ENCODE assay signal across 21 cellular contexts in genomic region chr17:60675997-60676396, GRCh38. TPM values are rescaled to one million over a fixed set of nuclear protein-coding genes. Genes with fewer than 3 reads are reported as not detected.
DNase-seq lines count a peak whose midpoint lies in the region; ATAC-seq lines count a peak whose summit lies in the region.
"Had no signal": no experiment of that assay in that cellular context is flagged by ENCODE, and none has a peak within 500 bp of the region (broad histone marks: within the 10 kb centered on the region; RNA-seq: fewer than 3 reads in every experiment).

No MANE protein-coding gene starts in this region.

- peaks cover 11% of the 10 kb centered on the region for H3K4me1 ChIP-seq in CD4-positive, CD25-positive, alpha-beta regulatory T cell (ENCODE audit: control insufficient read depth, insufficient read depth, low read length, poor library complexity, severe bottlenecking)

- no peak overlapping the region for H3K27ac ChIP-seq in CD4-positive, CD25-positive, alpha-beta regulatory T cell (ENCODE audit: insufficient read depth, low read length, poor library complexity, severe bottlenecking)

- peak overlapping the region; percentile 21 for H3K27ac Mint-ChIP-seq in T-helper 2 cell treated with Interferon-gamma antibody and Interleukin-4, amounts not matched to agents 5 μg/mL and 100 μg/mL, for 36 hours
- peak overlapping the region in 1 of 3 donors; percentile 92 for H3K27ac Mint-ChIP-seq in CD4-positive, CD25-positive, alpha-beta regulatory T cell
- no peak overlapping the region for H3K27ac Mint-ChIP-seq in activated T-helper 2 cell treated with anti-CD3 and anti-CD28 coated beads, Interferon-gamma antibody, Interleukin-2, Interleukin-4, amounts not matched to agents 10 μg/mL and 5 μg/mL and 100 μg/mL, durations not matched to agents 14 hours and 24 hours and 36 hours
- peak overlapping the region in 3 of 10 donors; percentile 13 to 66 (median 36) for H3K27ac Mint-ChIP-seq in naive thymus-derived CD8-positive, alpha-beta T cell

- ATAC-seq in CD4-positive, CD25-positive, alpha-beta regulatory T cell (ENCODE audit: low read depth in 2 of 2): no peak
- ATAC-seq in naive thymus-derived CD8-positive, alpha-beta T cell: no peak
- ATAC-seq in HG02798 (IDR thresholded peaks at IDR 0.05; ENCODE audit: poor library complexity, unreplicated experiment): no peak
- ATAC-seq: esophagus mucosa, SK-N-SH treated with all-trans-retinoic acid at 6 μM for 48 hours had no signal

- DNase-seq in T-helper 2 cell treated with Interferon-gamma antibody and Interleukin-4, amounts not matched to agents 5 μg/mL and 100 μg/mL, for 36 hours (ENCODE audit: low spot score): no peak
- no peak for DNase-seq in T-helper 2 cell
- DNase-seq in CD4-positive, CD25-positive, alpha-beta regulatory T cell: no peak
- no peak for DNase-seq in activated T-helper 2 cell treated with anti-CD3 and anti-CD28 coated beads, Interferon-gamma antibody, Interleukin-2, Interleukin-4, amounts not matched to agents 10 μg/mL and 5 μg/mL and 100 μg/mL, durations not matched to agents 14 hours and 24 hours and 36 hours (ENCODE audit: low spot score)
- DNase-seq in naive thymus-derived CD8-positive, alpha-beta T cell: no peak
- no peak for DNase-seq in NCI-H2227 treated with DMSO at 0.1 percent for 48 hours (lab: John Stamatoyannopoulos, UW)
- DNase-seq in NCI-H526 (lab: John Stamatoyannopoulos, UW): no peak
- DNase-seq: 8988T; amniotic stem cell; effector CD8-positive, alpha-beta T cell; GDM1; GM23248; hypothalamus; KBM-7; left ventricle myocardium inferior; NCI-H1417 treated with DMSO at 0.1 percent for 48 hours; NCI-H446; stimulated activated CD8-positive, alpha-beta memory T cell treated with anti-CD3 and anti-CD28 coated beads, Interleukin-4, amount 100 ng/mL, for 48 hours had no signal

- intact Hi-C loops in activated T-helper 2 cell treated with anti-CD3 and anti-CD28 coated beads, Interferon-gamma antibody, Interleukin-2, Interleukin-4, amounts not matched to agents 10 μg/mL and 5 μg/mL and 100 μg/mL, durations not matched to agents 14 hours and 24 hours and 36 hours (cut with micrococcal nuclease): loop anchor here (5.0 kb wide), 1 partner anchor 284 kb away; the partner anchor contains the start of gene USP32

- peaks cover 18% of the 10 kb centered on the region for H3K4me1 Mint-ChIP-seq in T-helper 2 cell treated with Interferon-gamma antibody and Interleukin-4, amounts not matched to agents 5 μg/mL and 100 μg/mL, for 36 hours (ENCODE audit: low read depth)
- peaks cover 13 to 20% (median 16%) of the 10 kb centered on the region in 4 donors for H3K4me1 Mint-ChIP-seq in CD4-positive, CD25-positive, alpha-beta regulatory T cell
- H3K4me1 Mint-ChIP-seq in activated T-helper 2 cell treated with anti-CD3 and anti-CD28 coated beads, Interferon-gamma antibody, Interleukin-2, Interleukin-4, amounts not matched to agents 10 μg/mL and 5 μg/mL and 100 μg/mL, durations not matched to agents 14 hours and 24 hours and 36 hours (ENCODE audit: low read depth): peaks cover 16% of the 10 kb centered on the region
- H3K4me1 Mint-ChIP-seq in naive thymus-derived CD8-positive, alpha-beta T cell: peaks cover 11 to 29% (median 24%) of the 10 kb centered on the region in 4 donors

- no peaks in the 10 kb centered on the region for H3K36me3 Mint-ChIP-seq in T-helper 2 cell treated with Interferon-gamma antibody and Interleukin-4, amounts not matched to agents 5 μg/mL and 100 μg/mL, for 36 hours (ENCODE audit: low read depth)
- no peaks in the 10 kb centered on the region for H3K36me3 Mint-ChIP-seq in CD4-positive, CD25-positive, alpha-beta regulatory T cell
- no peaks in the 10 kb centered on the region for H3K36me3 Mint-ChIP-seq in activated T-helper 2 cell treated with anti-CD3 and anti-CD28 coated beads, Interferon-gamma antibody, Interleukin-2, Interleukin-4, amounts not matched to agents 10 μg/mL and 5 μg/mL and 100 μg/mL, durations not matched to agents 14 hours and 24 hours and 36 hours (ENCODE audit: low read depth)
- H3K36me3 Mint-ChIP-seq in naive thymus-derived CD8-positive, alpha-beta T cell: peaks cover 0 to 8% (median 0%) of the 10 kb centered on the region in 3 donors

- no peaks in the 10 kb centered on the region for H3K36me3 ChIP-seq in CD4-positive, CD25-positive, alpha-beta regulatory T cell (ENCODE audit: control insufficient read depth, insufficient read depth, low read length)

- H3K9me3 Mint-ChIP-seq in T-helper 2 cell treated with Interferon-gamma antibody and Interleukin-4, amounts not matched to agents 5 μg/mL and 100 μg/mL, for 36 hours: no peaks in the 10 kb centered on the region
- peaks cover 0 to 2% (median 0%) of the 10 kb centered on the region in 7 donors for H3K9me3 Mint-ChIP-seq in CD4-positive, CD25-positive, alpha-beta regulatory T cell
- no peaks in the 10 kb centered on the region for H3K9me3 Mint-ChIP-seq in activated T-helper 2 cell treated with anti-CD3 and anti-CD28 coated beads, Interferon-gamma antibody, Interleukin-2, Interleukin-4, amounts not matched to agents 10 μg/mL and 5 μg/mL and 100 μg/mL, durations not matched to agents 14 hours and 24 hours and 36 hours
- H3K9me3 Mint-ChIP-seq in naive thymus-derived CD8-positive, alpha-beta T cell: peaks cover 0 to 3% (median 0%) of the 10 kb centered on the region in 9 donors

- no peaks in the 10 kb centered on the region for H3K27me3 ChIP-seq in CD4-positive, CD25-positive, alpha-beta regulatory T cell (ENCODE audit: control insufficient read depth, insufficient read depth, low read length)

- H3K9me3 ChIP-seq in CD4-positive, CD25-positive, alpha-beta regulatory T cell (ENCODE audit: control insufficient read depth in 2 of 2, low read length in 2 of 2): no peaks in the 10 kb centered on the region
- H3K9me3 ChIP-seq: left ventricle myocardium inferior had no signal

- POLR2A ChIA-PET in naive thymus-derived CD8-positive, alpha-beta T cell (lab: Charles Lee): interaction anchor here (1.5 to 2.0 kb wide), 2 partner anchors 16 to 284 kb away, joined by 4 to 9 read pairs; partner anchors contain the start of gene USP32

- H3K27me3 Mint-ChIP-seq in T-helper 2 cell treated with Interferon-gamma antibody and Interleukin-4, amounts not matched to agents 5 μg/mL and 100 μg/mL, for 36 hours (ENCODE audit: low read depth): no peaks in the 10 kb centered on the region
- no peaks in the 10 kb centered on the region for H3K27me3 Mint-ChIP-seq in CD4-positive, CD25-positive, alpha-beta regulatory T cell
- no peaks in the 10 kb centered on the region for H3K27me3 Mint-ChIP-seq in activated T-helper 2 cell treated with anti-CD3 and anti-CD28 coated beads, Interferon-gamma antibody, Interleukin-2, Interleukin-4, amounts not matched to agents 10 μg/mL and 5 μg/mL and 100 μg/mL, durations not matched to agents 14 hours and 24 hours and 36 hours (ENCODE audit: low read depth)
- no peaks in the 10 kb centered on the region for H3K27me3 Mint-ChIP-seq in naive thymus-derived CD8-positive, alpha-beta T cell

- peak overlapping the region; percentile 52 for H3K4me3 Mint-ChIP-seq in T-helper 2 cell treated with Interferon-gamma antibody and Interleukin-4, amounts not matched to agents 5 μg/mL and 100 μg/mL, for 36 hours
- peak overlapping the region; percentile 11 to 72 (median 28) for H3K4me3 Mint-ChIP-seq in CD4-positive, CD25-positive, alpha-beta regulatory T cell
- H3K4me3 Mint-ChIP-seq in activated T-helper 2 cell treated with anti-CD3 and anti-CD28 coated beads, Interferon-gamma antibody, Interleukin-2, Interleukin-4, amounts not matched to agents 10 μg/mL and 5 μg/mL and 100 μg/mL, durations not matched to agents 14 hours and 24 hours and 36 hours (ENCODE audit: low read depth): peak overlapping the region; percentile 15
- H3K4me3 Mint-ChIP-seq in naive thymus-derived CD8-positive, alpha-beta T cell: peak overlapping the region in 8 of 10 donors; percentile 6 to 46 (median 28)

- no peak overlapping the region for H3K4me3 ChIP-seq in CD4-positive, CD25-positive, alpha-beta regulatory T cell (ENCODE audit: low read depth, low read length)

RNA-seq across cellular contexts. Expression of gene BCAS3, which starts 1.7 kb away (rescaled TPM):
- total RNA-seq in CD4-positive, CD25-positive, alpha-beta regulatory T cell: 59.1 TPM
- polyA plus RNA-seq in CD4-positive, CD25-positive, alpha-beta regulatory T cell: 10 to 100 TPM; 29.7 to 38.6 (median 33.6) TPM
- 10.7 and 13.5 TPM in 2 replicates for total RNA-seq in activated T-helper 2 cell treated with anti-CD3 and anti-CD28 coated beads, Interferon-gamma antibody, Interleukin-2, Interleukin-4, amounts not matched to agents 10 μg/mL and 5 μg/mL and 100 μg/mL, durations not matched to agents 14 hours and 24 hours and 36 hours
- total RNA-seq in naive thymus-derived CD8-positive, alpha-beta T cell: 10 to 100 TPM; 35.5 to 41.4 TPM
- polyA plus RNA-seq in naive thymus-derived CD8-positive, alpha-beta T cell: 10 to 100 TPM; 25.7 to 32.8 (median 26.6) TPM
